In genomic region chr5:1101991-1102713, GRCh38 we compare ENCODE assay signal across 1 cellular context.
TF ChIP-seq lines count a peak whose summit lies in the region.

No MANE protein-coding gene starts in this region.

TF ChIP-seq in HEK293, 187 proteins besides CTCF, POLR2A, EP300 and RAD21 (continued from another document):
- TF ChIP-seq ZNF639 (tag by site-specific recombination; IDR thresholded peaks at IDR 0.05) (no peak), ZNF221 (tag by site-specific recombination; IDR thresholded peaks at IDR 0.05; ENCODE audit: borderline replicate concordance) (no peak), FEZF1 (tag by site-specific recombination; IDR thresholded peaks at IDR 0.05) (no peak), ZNF223 (tag by site-specific recombination; IDR thresholded peaks at IDR 0.05) (no peak), ZNF19 (tag by site-specific recombination; IDR thresholded peaks at IDR 0.05; ENCODE audit: low read depth) (no peak), ZNF501 (tag by site-specific recombination; IDR thresholded peaks at IDR 0.05) (no peak), ZNF585B (tag by site-specific recombination; IDR thresholded peaks at IDR 0.05) (no peak), ZNF404 (tag by site-specific recombination; IDR thresholded peaks at IDR 0.05) (no peak), ZNF664 (tag by site-specific recombination; IDR thresholded peaks at IDR 0.05) (no peak), ZNF626 (tag by site-specific recombination; IDR thresholded peaks at IDR 0.05) (no peak), KLF7 (tag by site-specific recombination; IDR thresholded peaks at IDR 0.05; ENCODE audit: borderline replicate concordance) (no peak), ZSCAN30 (tag by site-specific recombination; IDR thresholded peaks at IDR 0.05) (no peak)
- TF ChIP-seq, protein P1, sequence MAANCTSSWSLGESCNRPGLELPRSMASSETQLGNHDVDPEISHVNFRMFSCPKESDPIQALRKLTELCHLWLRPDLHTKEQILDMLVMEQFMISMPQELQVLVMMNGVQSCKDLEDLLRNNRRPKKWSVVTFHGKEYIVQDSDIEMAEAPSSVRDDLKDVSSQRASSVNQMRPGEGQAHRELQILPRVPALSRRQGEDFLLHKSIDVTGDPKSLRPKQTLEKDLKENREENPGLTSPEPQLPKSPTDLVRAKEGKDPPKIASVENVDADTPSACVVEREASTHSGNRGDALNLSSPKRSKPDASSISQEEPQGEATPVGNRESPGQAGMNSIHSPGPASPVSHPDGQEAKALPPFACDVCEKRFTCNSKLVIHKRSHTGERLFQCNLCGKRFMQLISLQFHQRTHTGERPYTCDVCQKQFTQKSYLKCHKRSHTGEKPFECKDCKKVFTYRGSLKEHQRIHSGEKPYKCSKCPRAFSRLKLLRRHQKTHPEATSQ (tag by site-specific recombination; IDR thresholded peaks at IDR 0.05): no peak
TF ChIP-seq in HEK293: peak in this region for 12.
